Comparison of ENCODE assay signal across 8 cellular contexts in genomic region chr1:998905-999796, GRCh38. TPM values are rescaled to one million over a fixed set of nuclear protein-coding genes. Genes with fewer than 3 reads are reported as not detected.
A peak's percentile ranks its signal among the peaks of the same experiment; 100 is the strongest.
DNase-seq lines count a peak whose midpoint lies in the region; ATAC-seq and TF ChIP-seq lines count a peak whose summit lies in the region.

No MANE protein-coding gene starts in this region.

- TF ChIP-seq EP300 in SK-N-SH (IDR thresholded peaks at IDR 0.05; ENCODE audit: borderline replicate concordance in 1 of 2, low read depth in 1 of 2, low read length in 1 of 2) = no peak
- no peak for TF ChIP-seq EP300 in ovary (IDR thresholded peaks at IDR 0.05)

- intact Hi-C loops in ovary (cut with DNase I) = no loop called here

- POLR2A ChIA-PET in SK-N-SH (lab: Yijun Ruan, JAX) = no interaction called here

- CTCF ChIA-PET in SK-N-SH (lab: Yijun Ruan, JAX) = interaction anchor here (0.8 to 13.2 kb wide), 5 partner anchors 16 to 94 kb away, joined by 3 to 246 read pairs (median 3); partner anchors contain the start of gene PERM1

- DNase-seq in SK-N-SH (peak; percentile 76), SW480 (ENCODE audit: low spot score) (peak; percentile 40), foreskin fibroblast (peak in 1 of 2 donors; percentile 49), ovary (peak in 2 of 5 donors; percentile 26 to 46), occipital lobe (lab: John Stamatoyannopoulos, UW) (no peak)

- H3K4me2 ChIP-seq in SK-N-SH = peak overlapping the region; percentile 44; the same call in 1 of the 2 replicates

- ATAC-seq in SK-N-SH treated with all-trans-retinoic acid at 6 μM for 48 hours (no peak), HG03378 (IDR thresholded peaks at IDR 0.05; ENCODE audit: unreplicated experiment) (no peak), HG03159 (IDR thresholded peaks at IDR 0.05; ENCODE audit: unreplicated experiment) (no peak)

- H3K9me2 ChIP-seq in SK-N-SH = no peaks in the 10 kb centered on the region

- TF ChIP-seq POLR2A in ovary (IDR thresholded peaks at IDR 0.05) = no peak

- TF ChIP-seq RAD21 in SK-N-SH (IDR thresholded peaks at IDR 0.05; ENCODE audit: low read length) = no peak

- H3K4me3 ChIP-seq in SK-N-SH (ENCODE audit: low read depth in 2 of 2, low read length in 1 of 2) (peak overlapping the region; percentile 16 to 22; a peak in 2 of 4 replicates), foreskin fibroblast (ENCODE audit: low read depth in 1 of 2, low read length in 2 of 2) (peak overlapping the region; percentile 33 to 40), ovary (peak overlapping the region; percentile 64)

- no peaks in the 10 kb centered on the region for H4K20me1 ChIP-seq in SK-N-SH (ENCODE audit: insufficient read depth)

- no peak overlapping the region for H2AFZ ChIP-seq in SK-N-SH (ENCODE audit: low read depth)

- peaks cover 0 to 20% of the 10 kb centered on the region in 2 experiments; a peak in 1 of 4 replicates for H3K4me1 ChIP-seq in SK-N-SH (ENCODE audit: control insufficient read depth in 1 of 2, insufficient read depth in 2 of 2, low read depth in 1 of 2, low read length in 1 of 2)
- H3K4me1 ChIP-seq in ovary (ENCODE audit: insufficient read depth) = peaks cover 9% of the 10 kb centered on the region

- 3% methylated on average over 24 of the region's 99 CpGs for WGBS in SK-N-SH (ENCODE audit: low lambda C conversion rate)
- WGBS in ovary, 3 donors = 0 to 1% (median 0%) methylated on average over 41 to 99 of the region's 99 CpGs

- TF ChIP-seq CTCF in SK-N-SH (IDR thresholded peaks at IDR 0.05) (no peak), foreskin fibroblast (IDR thresholded peaks at IDR 0.05; ENCODE audit: low read depth, low read length) (no peak), ovary (IDR thresholded peaks at IDR 0.05) (no peak)

- H3K9ac ChIP-seq in SK-N-SH = peak overlapping the region; percentile 49; the same call in 1 of the 2 replicates

- H3F3A ChIP-seq in SK-N-SH (replicated peaks; ENCODE audit: insufficient read depth) = no peaks in the 10 kb centered on the region

- H3K27me3 ChIP-seq in SK-N-SH (ENCODE audit: insufficient read depth) (peaks cover 12% of the 10 kb centered on the region; the same call in 1 of the 2 replicates), ovary (peaks cover 11% of the 10 kb centered on the region)

- H3K36me3 ChIP-seq in SK-N-SH (replicated peaks in 1 of 2; ENCODE audit: control insufficient read depth in 1 of 2, insufficient read depth in 2 of 2, low read length in 1 of 2) = no peaks in the 10 kb centered on the region
- no peaks in the 10 kb centered on the region for H3K36me3 ChIP-seq in ovary

- H3K27ac ChIP-seq in SK-N-SH (ENCODE audit: low read depth in 2 of 2, low read length in 1 of 2) (no peak overlapping the region), ovary (peak overlapping the region; percentile 23 to 52)

- no peaks in the 10 kb centered on the region for H3K9me3 ChIP-seq in SK-N-SH
- H3K9me3 ChIP-seq in ovary = no peaks in the 10 kb centered on the region

- H3K79me2 ChIP-seq in SK-N-SH (ENCODE audit: insufficient read depth) = no peaks in the 10 kb centered on the region

TF ChIP-seq in SK-N-SH, 30 proteins besides CTCF, POLR2A, EP300 and RAD21:
- TF ChIP-seq RFX5 (IDR thresholded peaks at IDR 0.05; ENCODE audit: low read length) (no peak), POLR2AphosphoS5 (IDR thresholded peaks at IDR 0.05; ENCODE audit: low read depth, low read length) (no peak), GATA2 (CRISPR knock-in tag; IDR thresholded peaks at IDR 0.05) (no peak), FOXJ3 (CRISPR knock-in tag; IDR thresholded peaks at IDR 0.05) (no peak), RXRA (IDR thresholded peaks at IDR 0.05; ENCODE audit: borderline replicate concordance, low read depth) (no peak), TCF12 (IDR thresholded peaks at IDR 0.05) (no peak), MXI1 (IDR thresholded peaks at IDR 0.05; ENCODE audit: low read depth, low read length) (no peak), CHD2 (IDR thresholded peaks at IDR 0.05; ENCODE audit: low read length, partially characterized antibody) (no peak), SIN3A (IDR thresholded peaks at IDR 0.05; ENCODE audit: borderline replicate concordance, low read depth, low read length) (no peak), GABPA (IDR thresholded peaks at IDR 0.05; ENCODE audit: low read depth) (no peak), NRF1 (IDR thresholded peaks at IDR 0.05; ENCODE audit: low read depth, low read length) (no peak), RCOR1 (IDR thresholded peaks at IDR 0.05; ENCODE audit: low read length) (no peak), MEF2A (IDR thresholded peaks at IDR 0.05; ENCODE audit: borderline replicate concordance, low read depth) (no peak)
- TF ChIP-seq, protein P1, sequence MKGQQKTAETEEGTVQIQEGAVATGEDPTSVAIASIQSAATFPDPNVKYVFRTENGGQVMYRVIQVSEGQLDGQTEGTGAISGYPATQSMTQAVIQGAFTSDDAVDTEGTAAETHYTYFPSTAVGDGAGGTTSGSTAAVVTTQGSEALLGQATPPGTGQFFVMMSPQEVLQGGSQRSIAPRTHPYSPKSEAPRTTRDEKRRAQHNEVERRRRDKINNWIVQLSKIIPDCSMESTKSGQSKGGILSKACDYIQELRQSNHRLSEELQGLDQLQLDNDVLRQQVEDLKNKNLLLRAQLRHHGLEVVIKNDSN (IDR thresholded peaks at IDR 0.05; ENCODE audit: borderline replicate concordance, low read depth) = no peak

TF ChIP-seq in SK-N-SH treated with all-trans-retinoic acid at 6 μM for 48 hours, 23 proteins besides CTCF, POLR2A, EP300 and RAD21 (continues in another document):
- TF ChIP-seq ZC3H10 (CRISPR knock-in tag; IDR thresholded peaks at IDR 0.05) (no peak), ZFP3 (CRISPR knock-in tag; IDR thresholded peaks at IDR 0.05) (no peak), ZNF8 (CRISPR knock-in tag; IDR thresholded peaks at IDR 0.05) (no peak), ARNTL (CRISPR knock-in tag; IDR thresholded peaks at IDR 0.05; ENCODE audit: borderline replicate concordance, low read depth) (no peak), ZNF565 (CRISPR knock-in tag; conservative IDR thresholded peaks at IDR 0.05; ENCODE audit: low read depth) (no peak), ZFP30 (CRISPR knock-in tag; IDR thresholded peaks at IDR 0.05) (no peak), ISL1 (CRISPR knock-in tag; IDR thresholded peaks at IDR 0.05) (no peak), RARB (CRISPR knock-in tag; IDR thresholded peaks at IDR 0.05) (no peak), SNAI2 (CRISPR knock-in tag; IDR thresholded peaks at IDR 0.05) (no peak), PPARA (CRISPR knock-in tag; IDR thresholded peaks at IDR 0.05; ENCODE audit: borderline replicate concordance) (no peak)
- TF ChIP-seq, protein P2, sequence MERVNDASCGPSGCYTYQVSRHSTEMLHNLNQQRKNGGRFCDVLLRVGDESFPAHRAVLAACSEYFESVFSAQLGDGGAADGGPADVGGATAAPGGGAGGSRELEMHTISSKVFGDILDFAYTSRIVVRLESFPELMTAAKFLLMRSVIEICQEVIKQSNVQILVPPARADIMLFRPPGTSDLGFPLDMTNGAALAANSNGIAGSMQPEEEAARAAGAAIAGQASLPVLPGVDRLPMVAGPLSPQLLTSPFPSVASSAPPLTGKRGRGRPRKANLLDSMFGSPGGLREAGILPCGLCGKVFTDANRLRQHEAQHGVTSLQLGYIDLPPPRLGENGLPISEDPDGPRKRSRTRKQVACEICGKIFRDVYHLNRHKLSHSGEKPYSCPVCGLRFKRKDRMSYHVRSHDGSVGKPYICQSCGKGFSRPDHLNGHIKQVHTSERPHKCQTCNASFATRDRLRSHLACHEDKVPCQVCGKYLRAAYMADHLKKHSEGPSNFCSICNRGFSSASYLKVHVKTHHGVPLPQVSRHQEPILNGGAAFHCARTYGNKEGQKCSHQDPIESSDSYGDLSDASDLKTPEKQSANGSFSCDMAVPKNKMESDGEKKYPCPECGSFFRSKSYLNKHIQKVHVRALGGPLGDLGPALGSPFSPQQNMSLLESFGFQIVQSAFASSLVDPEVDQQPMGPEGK (CRISPR knock-in tag; IDR thresholded peaks at IDR 0.05; ENCODE audit: borderline replicate concordance) = no peak

RNA-seq across cellular contexts. Expression of gene HES4, which starts 0.7 kb away (rescaled TPM):
- polyA plus RNA-seq in SK-N-SH (2012; rRNA removed) (4.2 and 4.7 TPM in 2 replicates), ovary (1 to 10 TPM in 1 of 2 donors, not detected in 1; 8.4 TPM)
- 0.26 and 0.32 TPM in 2 replicates for polyA plus RNA-seq in SK-N-SH (2012; cell fraction: cytosol; rRNA removed)
- 43.9 and 52.7 TPM in 2 replicates for polyA plus RNA-seq in SK-N-SH (2012; cell fraction: nucleus; rRNA removed)
- total RNA-seq in ovary (10 to 100 TPM in 3 of 7 donors, 1 to 10 TPM in 4; 4.5 to 76.2 (median 6.1) TPM), occipital lobe (15.1 TPM)

RNA-seq across cellular contexts. Expression of gene ISG15, which starts 14.1 kb away (rescaled TPM):
- polyA plus RNA-seq in SK-N-SH (2012; rRNA removed) (22.9 and 28.6 TPM in 2 replicates), ovary (10 to 100 TPM in 1 of 2 donors, not detected in 1; 83.5 TPM)
- polyA plus RNA-seq in SK-N-SH (2012; cell fraction: cytosol; rRNA removed) = 14.3 and 16.1 TPM in 2 replicates
- polyA plus RNA-seq in SK-N-SH (2012; cell fraction: nucleus; rRNA removed) = 15.0 and 31.2 TPM in 2 replicates
- total RNA-seq in ovary (10 to 100 TPM in 6 of 7 donors, 1 to 10 TPM in 1; 7.8 to 37.3 (median 11.4) TPM), occipital lobe (15.0 TPM)

RNA-seq across cellular contexts. Expression of gene PERM1, which starts 17.3 kb away (rescaled TPM):
- polyA plus RNA-seq in SK-N-SH (2012; rRNA removed) (0.18 and 0.25 TPM in 2 replicates), ovary (under 1 TPM in 1 of 2 donors, not detected in 1; 0.34 TPM)
- 0.13 and 0.18 TPM in 2 replicates for polyA plus RNA-seq in SK-N-SH (2012; cell fraction: cytosol; rRNA removed)
- polyA plus RNA-seq in SK-N-SH (2012; cell fraction: nucleus; rRNA removed) = 0.73 and 1.4 TPM in 2 replicates
- total RNA-seq in ovary (under 1 TPM in 4 of 7 donors, not detected in 3; 0.07 to 0.32 (median 0.22) TPM), occipital lobe (0.47 TPM)

RNA-seq across cellular contexts. Expression of gene AGRN, which starts 20.8 kb away (rescaled TPM):
- 24.0 and 31.6 TPM in 2 replicates for polyA plus RNA-seq in SK-N-SH (2012; rRNA removed)
- 12.6 and 21.4 TPM in 2 replicates for polyA plus RNA-seq in SK-N-SH (2012; cell fraction: cytosol; rRNA removed)
- 141 and 187 TPM in 2 replicates for polyA plus RNA-seq in SK-N-SH (2012; cell fraction: nucleus; rRNA removed)
- total RNA-seq in ovary = 100 to 1,000 TPM in 1 of 7 donors, 10 to 100 TPM in 6; 10.0 to 138 (median 14.4) TPM
- 10 to 100 TPM in 1 of 2 donors, 1 to 10 TPM in 1; 2.7 to 13.6 TPM for polyA plus RNA-seq in ovary
- 71.9 TPM for total RNA-seq in occipital lobe

RNA-seq across cellular contexts. Expression of gene PLEKHN1, which starts 32.9 kb away (rescaled TPM):
- polyA plus RNA-seq in SK-N-SH (2012; rRNA removed) (not detected in 2 replicates), ovary (under 1 TPM in 1 of 2 donors, not detected in 1; 0.10 TPM)
- not detected in 2 replicates for polyA plus RNA-seq in SK-N-SH (2012; cell fraction: cytosol; rRNA removed)
- 0.13 and 0.25 TPM in 2 replicates for polyA plus RNA-seq in SK-N-SH (2012; cell fraction: nucleus; rRNA removed)
- total RNA-seq in ovary (under 1 TPM in 5 of 7 donors, not detected in 2; 0.12 to 0.34 (median 0.20) TPM), occipital lobe (not detected)

Comparison
In these comparisons a context has a peak if more than half of its experiments do, and no peak if none do; other contexts are left out.
1. H3K27ac ChIP-seq: peak in ovary (2 of 2); none in SK-N-SH (0 of 2).
2. Peak in every context shown above with its lines, with median percentiles within 50 percentile points of each other: H3K4me3 ChIP-seq.